ENCODE assay signal across 15 cellular contexts in the genomic region with DNA sequence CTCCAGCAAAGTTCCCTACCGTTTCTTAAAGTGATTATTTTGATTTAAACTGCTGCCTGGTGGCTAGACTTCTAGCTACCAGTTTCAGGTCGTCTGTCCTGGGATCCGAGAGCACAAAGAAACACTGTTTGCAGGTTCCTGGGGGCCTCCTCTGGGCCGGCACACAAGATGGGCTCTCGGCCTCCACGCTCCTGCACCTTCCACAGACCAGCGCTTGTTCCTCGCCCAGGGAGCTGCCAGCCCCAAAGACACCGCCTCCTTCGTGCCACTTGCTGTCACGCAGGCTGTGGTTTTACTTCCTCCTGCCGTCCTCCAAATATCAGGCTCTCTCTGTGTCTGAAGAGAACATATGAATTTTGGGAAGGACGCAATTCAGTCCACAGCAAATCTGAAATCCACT.
A peak's percentile ranks its signal among the peaks of the same experiment; 100 is the strongest.
DNase-seq lines count a peak whose midpoint lies in the region; ATAC-seq and TF ChIP-seq lines count a peak whose summit lies in the region.
"Had no signal": no experiment of that assay in that cellular context is flagged by ENCODE, and none has a peak within 500 bp of the region (broad histone marks: within the 10 kb centered on the region; RNA-seq: fewer than 3 reads in every experiment).

No MANE protein-coding gene starts in this region.

- peak overlapping the region; percentile 58 for H3K4me3 Mint-ChIP-seq in chondrocyte (ENCODE audit: unreplicated experiment)
- H3K4me3 Mint-ChIP-seq: central memory CD8-positive, alpha-beta T cell; stimulated activated memory B cell treated with anti-CD40 and anti-IgM and Interleukin-4, amounts not matched to agents 10 μg/mL and 1 μg/mL and 100 μg/mL, for 72 hours had no signal

- H2BK15ac ChIP-seq in mesendoderm (replicated peaks; ENCODE audit: low read depth) = no peak overlapping the region

- no peak for ATAC-seq in HG02642 (IDR thresholded peaks at IDR 0.05; ENCODE audit: poor library complexity, unreplicated experiment)
- ATAC-seq: activated T-cell treated with anti-CD3 and anti-CD28 coated beads, Interleukin-2, amount 50 U/mL, for 72 hours; stimulated activated memory B cell treated with anti-CD40 and anti-IgM and Interleukin-4, amounts not matched to agents 10 μg/mL and 1 μg/mL and 100 μg/mL, for 72 hours had no signal

- H3K79me1 ChIP-seq in mesendoderm (ENCODE audit: low read length) = peaks cover 56% of the 10 kb centered on the region

- no peak overlapping the region for H2AK5ac ChIP-seq in mesendoderm (ENCODE audit: low read length)

- H4K8ac ChIP-seq in mesendoderm (ENCODE audit: low read depth, low read length) = no peak overlapping the region

- no peak overlapping the region for H3K4me3 ChIP-seq in mesendoderm (ENCODE audit: low read length)

- no peaks in the 10 kb centered on the region for H3K27me3 ChIP-seq in mesendoderm (ENCODE audit: insufficient read depth, low read length, poor library complexity)

- H3K23ac ChIP-seq in mesendoderm (ENCODE audit: low read length) = no peak overlapping the region

- no peaks in the 10 kb centered on the region for H3K36me3 ChIP-seq in mesendoderm (ENCODE audit: control insufficient read depth, insufficient read depth, low read length)

- no CpG with 5 or more reads among the region's 13 CpGs for WGBS in mesendoderm (ENCODE audit: extremely low coverage, insufficient coverage, low lambda C conversion rate)

- DNase-seq in NCI-H2227 (lab: John Stamatoyannopoulos, UW; ENCODE audit: unreplicated experiment) = peak; percentile 23
- DNase-seq in NCI-H2227 treated with DMSO at 0.1 percent for 48 hours (lab: John Stamatoyannopoulos, UW) = no peak
- no peak for DNase-seq in chondrocyte (ENCODE audit: low spot score)
- no peak for DNase-seq in mesendoderm
- DNase-seq in superior temporal gyrus (ENCODE audit: extremely low spot score) = peak; percentile 13
- no peak for DNase-seq in NCI-H446 treated with DMSO at 0.1 percent for 48 hours (lab: John Stamatoyannopoulos, UW)
- no peak for DNase-seq in GF-D8 (lab: John Stamatoyannopoulos, UW)
- DNase-seq: activated T-cell treated with anti-CD3 and anti-CD28 coated beads, Interleukin-2, amount 50 U/mL, for 72 hours; EL; mammary epithelial cell; stimulated activated CD4-positive, alpha-beta T cell treated with anti-CD3 and anti-CD28 coated beads, Interleukin-15, amount 100 ng/mL, for 24 hours had no signal

- no peak overlapping the region for H2BK5ac ChIP-seq in mesendoderm (ENCODE audit: low read length)

- H3K4ac ChIP-seq in mesendoderm (ENCODE audit: low read depth, low read length) = no peak overlapping the region

- no peaks in the 10 kb centered on the region for H3K9me3 Mint-ChIP-seq in chondrocyte (ENCODE audit: low read depth)
- H3K9me3 Mint-ChIP-seq: activated T-cell treated with anti-CD3 and anti-CD28 coated beads, Interleukin-2, amount 50 U/mL, for 72 hours; central memory CD8-positive, alpha-beta T cell; stimulated activated memory B cell treated with anti-CD40 and anti-IgM and Interleukin-4, amounts not matched to agents 10 μg/mL and 1 μg/mL and 100 μg/mL, for 72 hours had no signal

- TF ChIP-seq CTCF in chondrocyte (IDR thresholded peaks at IDR 0.05) = no peak

- H2BK120ac ChIP-seq in mesendoderm (ENCODE audit: low read depth, low read length) = no peak overlapping the region

- H3K18ac ChIP-seq in mesendoderm (ENCODE audit: low read length) = no peak overlapping the region

- peak overlapping the region; percentile 90 for H3K27ac Mint-ChIP-seq in chondrocyte (ENCODE audit: unreplicated experiment)
- H3K27ac Mint-ChIP-seq: activated T-cell treated with anti-CD3 and anti-CD28 coated beads, Interleukin-2, amount 50 U/mL, for 72 hours; stimulated activated memory B cell treated with anti-CD40 and anti-IgM and Interleukin-4, amounts not matched to agents 10 μg/mL and 1 μg/mL and 100 μg/mL, for 72 hours had no signal

- H3K4me1 Mint-ChIP-seq in chondrocyte (ENCODE audit: low read depth) = peaks cover 39% of the 10 kb centered on the region

- no peak overlapping the region for H3K27ac ChIP-seq in mesendoderm (ENCODE audit: low read depth, low read length)
- H3K27ac ChIP-seq: 22Rv1 had no signal

- H3K36me3 Mint-ChIP-seq in chondrocyte (ENCODE audit: low read depth) = peaks cover 3% of the 10 kb centered on the region
- H3K36me3 Mint-ChIP-seq: stimulated activated memory B cell treated with anti-CD40 and anti-IgM and Interleukin-4, amounts not matched to agents 10 μg/mL and 1 μg/mL and 100 μg/mL, for 72 hours had no signal

- peaks cover 49% of the 10 kb centered on the region for H3K79me2 ChIP-seq in mesendoderm (ENCODE audit: control insufficient read depth, insufficient read depth, low read length)

- no peak overlapping the region for H3K9ac ChIP-seq in mesendoderm (ENCODE audit: low read length)

- H3K27me3 Mint-ChIP-seq in chondrocyte (ENCODE audit: low read depth) = no peaks in the 10 kb centered on the region

- H3K4me1 ChIP-seq in mesendoderm (ENCODE audit: control insufficient read depth, low read depth, low read length) = peaks cover 13% of the 10 kb centered on the region

- no peak overlapping the region for H3K4me2 ChIP-seq in mesendoderm (ENCODE audit: low read length)

- no peak overlapping the region for H4K5ac ChIP-seq in mesendoderm (ENCODE audit: low read length)

- H3K56ac ChIP-seq in mesendoderm (ENCODE audit: low read length) = peak overlapping the region; percentile 30

Comparison
In these comparisons a context has a peak if more than half of its experiments do, and no peak if none do; other contexts are left out.
1. DNase-seq: peak in NCI-H2227 (single experiment) and superior temporal gyrus (single experiment); none in NCI-H2227 treated with DMSO at 0.1 percent for 48 hours (single experiment), chondrocyte (single experiment), mesendoderm (single experiment), NCI-H446 treated with DMSO at 0.1 percent for 48 hours (single experiment) and GF-D8 (single experiment).